ENCODE assay signal across 19 cellular contexts in genomic region chr6:148737806-148738205, GRCh38.
"Had no signal": no experiment of that assay in that cellular context is flagged by ENCODE, and none has a peak within 500 bp of the region (broad histone marks: within the 10 kb centered on the region; RNA-seq: fewer than 3 reads in every experiment).

No MANE protein-coding gene starts in this region.

- H3K4me1 Mint-ChIP-seq: mesothelial cell of epicardium had no signal

- H3K36me3 Mint-ChIP-seq: mesothelial cell of epicardium, naive B cell had no signal

- H3K4me3 Mint-ChIP-seq: mesothelial cell of epicardium, naive B cell had no signal

- H3K9me3 ChIP-seq: esophagus muscularis mucosa, heart right ventricle, left lung, lower lobe of right lung, mucosa of descending colon had no signal

- DNase-seq: dermis blood vessel endothelial cell; dorsolateral prefrontal cortex; effector CD4-positive, alpha-beta T cell; effector memory CD4-positive, alpha-beta T cell; foreskin keratinocyte; glutamatergic neuron; head of caudate nucleus; heart right ventricle; hippocampal formation; left cardiac atrium; left lung; left ventricle myocardium superior; lower lobe of right lung; mesenchymal stem cell; mucosa of descending colon; naive B cell had no signal

- ATAC-seq: foreskin keratinocyte, heart right ventricle, left cardiac atrium, left lung, left ventricle myocardium superior, lower lobe of right lung, mucosa of descending colon had no signal

- H3K4me1 ChIP-seq: foreskin keratinocyte, lower lobe of right lung had no signal

- H3K27ac ChIP-seq: coronary artery, dorsolateral prefrontal cortex, esophagus muscularis mucosa, foreskin keratinocyte, heart right ventricle, left lung, lower lobe of right lung had no signal

- H3K36me3 ChIP-seq: esophagus muscularis mucosa, heart right ventricle, left lung, lower lobe of right lung had no signal

- H3K27me3 ChIP-seq: dorsolateral prefrontal cortex, esophagus muscularis mucosa, heart right ventricle, left lung had no signal

- H3K4me3 ChIP-seq: coronary artery, dorsolateral prefrontal cortex, esophagus muscularis mucosa, heart right ventricle, left lung, lower lobe of right lung, mucosa of descending colon had no signal

- H3K27ac Mint-ChIP-seq: mesothelial cell of epicardium, naive B cell had no signal

- H3K9me3 Mint-ChIP-seq: mesothelial cell of epicardium had no signal

- H3K27me3 Mint-ChIP-seq: naive B cell had no signal
